Comparison of ENCODE assay signal across 8 cellular contexts in genomic region chr1:203126866-203127671, GRCh38. TPM values are rescaled to one million over a fixed set of nuclear protein-coding genes. Genes with fewer than 3 reads are reported as not detected.
DNase-seq lines count a peak whose midpoint lies in the region; ATAC-seq and TF ChIP-seq lines count a peak whose summit lies in the region.

No MANE protein-coding gene starts in this region.

- no peaks in the 10 kb centered on the region for H3K9me3 ChIP-seq in mammary epithelial cell (replicated peaks; ENCODE audit: insufficient read depth, low read length)
- no peaks in the 10 kb centered on the region for H3K9me3 ChIP-seq in muscle layer of duodenum (ENCODE audit: control insufficient read depth in 1 of 2, low read length in 2 of 2)

- no peak overlapping the region for H3K27ac Mint-ChIP-seq in GM23338

- H3K4me1 Mint-ChIP-seq in GM23338, result peaks cover 34% of the 10 kb centered on the region

- peak overlapping the region; percentile 98 for H3K4me2 ChIP-seq in GM23338
- H3K4me2 ChIP-seq in mammary epithelial cell (ENCODE audit: insufficient read depth, low read depth, low read length), result peak overlapping the region; percentile 97

- H3K9ac ChIP-seq in mammary epithelial cell (ENCODE audit: insufficient read depth, low read length), result no peak overlapping the region

- no peaks in the 10 kb centered on the region for H3K9me3 Mint-ChIP-seq in GM23338

- H3K36me3 Mint-ChIP-seq in GM23338 (ENCODE audit: low read depth), result no peaks in the 10 kb centered on the region

- TF ChIP-seq CTCF in GM23338 (conservative IDR thresholded peaks at IDR 0.05; ENCODE audit: low read depth in 2 of 2) (no peak), mammary epithelial cell (conservative IDR thresholded peaks at IDR 0.05 in 1 of 2, IDR thresholded peaks at IDR 0.05 in 1 of 2; ENCODE audit: extremely low read depth in 1 of 2, insufficient read depth in 1 of 2, low read depth in 1 of 2, low read length in 2 of 2) (no peak)

- dilution Hi-C loops in mammary epithelial cell (cut with HindIII; ENCODE audit: low sequenced_read_pairs), result no loop called here

- peak overlapping the region; percentile 72 for H3K4me3 Mint-ChIP-seq in GM23338

- ATAC-seq in GM23338 (peak; percentile 14), HG03442 (IDR thresholded peaks at IDR 0.05; ENCODE audit: unreplicated experiment) (no peak), GM21619 (IDR thresholded peaks at IDR 0.05; ENCODE audit: unreplicated experiment) (no peak), GM19328 (IDR thresholded peaks at IDR 0.05; ENCODE audit: unreplicated experiment) (no peak)

- H2AFZ ChIP-seq in GM23338, result peak overlapping the region; percentile 99
- peak overlapping the region; percentile 93 for H2AFZ ChIP-seq in mammary epithelial cell (ENCODE audit: low read depth, low read length)

- H3K9me2 ChIP-seq in GM23338 (ENCODE audit: insufficient read depth), result no peaks in the 10 kb centered on the region

- H3K27ac ChIP-seq in GM23338 (ENCODE audit: low read depth) (no peak overlapping the region), mammary epithelial cell (ENCODE audit: insufficient read depth, low read depth, low read length) (no peak overlapping the region), muscle layer of duodenum (ENCODE audit: low read length) (no peak overlapping the region)

- DNase-seq in A172 (ENCODE audit: low spot score) (peak; percentile 52), GM23338 (ENCODE audit: low spot score) (no peak), mammary epithelial cell (no peak), AG08396 (ENCODE audit: low spot score) (no peak)

- in situ Hi-C loops in mammary epithelial cell (cut with MboI; ENCODE audit: low sequenced_read_pairs in 2 of 2), result no loop called here

- CTCF ChIA-PET in mammary epithelial cell (lab: Charles Lee; ENCODE audit: low non-redundant PET), result interaction anchor here (0.6 to 1.3 kb wide), 3 partner anchors 87 to 140 kb away, joined by 3 to 10 read pairs (median 8); no protein-coding TSS in a partner anchor

- H3K4me1 ChIP-seq in GM23338 (ENCODE audit: insufficient read depth) (peaks cover 15% of the 10 kb centered on the region), mammary epithelial cell (ENCODE audit: insufficient read depth, low read length) (peaks cover 13% of the 10 kb centered on the region), muscle layer of duodenum (ENCODE audit: control insufficient read depth in 1 of 2, insufficient read depth in 2 of 2, low read length in 2 of 2) (peaks cover 4 to 39% of the 10 kb centered on the region in 2 donors)

- H3K27me3 Mint-ChIP-seq in GM23338 (ENCODE audit: insufficient read depth, low read depth, poor library complexity), result peaks cover 38% of the 10 kb centered on the region

- H3K79me2 ChIP-seq in GM23338 (replicated peaks; ENCODE audit: insufficient read depth), result no peaks in the 10 kb centered on the region
- no peaks in the 10 kb centered on the region for H3K79me2 ChIP-seq in mammary epithelial cell (ENCODE audit: insufficient read depth, low read length)

- BruUV-seq in mammary epithelial cell (replicated peaks; lab: Mats Ljungman, UMichigan), result no TSS peak

- H3F3A ChIP-seq in GM23338 (replicated peaks; ENCODE audit: low read depth), result 0 out of 2 replicates have a peak, but pooled peaks cover 3% of the 10 kb centered on the region

- intact Hi-C loops in mammary epithelial cell (cut with micrococcal nuclease), result loop anchor here (1.0 to 5.0 kb wide), 2 partner anchors 88 to 215 kb away; no protein-coding TSS in a partner anchor

- H3K4me3 ChIP-seq in GM23338, result peak overlapping the region; percentile 83
- H3K4me3 ChIP-seq in mammary epithelial cell (replicated peaks in 1 of 3; ENCODE audit: insufficient read depth in 1 of 3, low read depth in 2 of 3, low read length in 3 of 3), result peak overlapping the region in 2 of 3 experiments; percentile 41 to 58
- H3K4me3 ChIP-seq in muscle layer of duodenum (ENCODE audit: low read depth in 1 of 2, low read length in 2 of 2), result peak overlapping the region; percentile 59 to 62

- H3K27me3 ChIP-seq in GM23338 (ENCODE audit: insufficient read depth) (peaks cover 35% of the 10 kb centered on the region), mammary epithelial cell (ENCODE audit: insufficient read depth, low read length) (no peaks in the 10 kb centered on the region), muscle layer of duodenum (ENCODE audit: low read depth, low read length) (peaks cover 2% of the 10 kb centered on the region)

- H3K36me3 ChIP-seq in GM23338 (ENCODE audit: insufficient read depth) (no peaks in the 10 kb centered on the region), mammary epithelial cell (ENCODE audit: insufficient read depth, low read length) (no peaks in the 10 kb centered on the region), muscle layer of duodenum (ENCODE audit: control insufficient read depth in 1 of 2, insufficient read depth in 2 of 2, low read length in 2 of 2) (no peaks in the 10 kb centered on the region)

- no peaks in the 10 kb centered on the region for H4K20me1 ChIP-seq in GM23338 (replicated peaks; ENCODE audit: insufficient read depth)
- H4K20me1 ChIP-seq in mammary epithelial cell (ENCODE audit: insufficient read depth, low read length), result no peaks in the 10 kb centered on the region

- WGBS in mammary epithelial cell (ENCODE audit: low coverage, missing lambda C conversion rate), result 78% methylated on average over 8 of the region's 12 CpGs

RNA-seq across cellular contexts. Expression of gene ADORA1, which starts 0.5 kb away (rescaled TPM):
- total RNA-seq in A172 (2014; rRNA removed; shearing (Covaris generic)), result 21.1 and 30.6 TPM in 2 replicates
- total RNA-seq in GM23338 (2014; rRNA removed; shearing (Covaris generic)), result 1.8 and 3.8 TPM in 2 replicates
- polyA plus RNA-seq in GM23338 (2016; fragmentation: Nextera tagmentation; extraction: Ambion mirVana) (0.63 and 1.5 TPM in 2 replicates), mammary epithelial cell (0.74 TPM)
- 1 to 10 TPM in 1 of 2 donors, under 1 TPM in 1; 0.96 to 1.7 TPM for total RNA-seq in mammary epithelial cell
- polyA minus RNA-seq in mammary epithelial cell, result not detected

RNA-seq across cellular contexts. Expression of gene MYOG, which starts 41.3 kb away (rescaled TPM):
- not detected in 2 replicates for total RNA-seq in A172 (2014; rRNA removed; shearing (Covaris generic))
- total RNA-seq in GM23338 (2014; rRNA removed; shearing (Covaris generic)), result not detected in 2 replicates
- polyA plus RNA-seq in GM23338 (2016; fragmentation: Nextera tagmentation; extraction: Ambion mirVana) (not detected in 2 replicates), mammary epithelial cell (not detected)
- total RNA-seq in mammary epithelial cell, result not detected
- not detected for polyA minus RNA-seq in mammary epithelial cell

RNA-seq across cellular contexts. Expression of gene MYBPH, which starts 48.6 kb away (rescaled TPM):
- 0.36 and 0.38 TPM in 2 replicates for total RNA-seq in A172 (2014; rRNA removed; shearing (Covaris generic))
- total RNA-seq in GM23338 (2014; rRNA removed; shearing (Covaris generic)), result not detected in 2 replicates
- polyA plus RNA-seq in GM23338 (2016; fragmentation: Nextera tagmentation; extraction: Ambion mirVana), result not detected in 2 replicates
- not detected for total RNA-seq in mammary epithelial cell
- not detected for polyA plus RNA-seq in mammary epithelial cell
- polyA minus RNA-seq in mammary epithelial cell, result not detected

RNA-seq across cellular contexts. Expression of gene CHI3L1, which starts 59.4 kb away (rescaled TPM):
- 0.24 and 3.3 TPM in 2 replicates for total RNA-seq in A172 (2014; rRNA removed; shearing (Covaris generic))
- total RNA-seq in GM23338 (2014; rRNA removed; shearing (Covaris generic)), result 0.76 TPM in 1 of 2 replicates, not detected in the other
- polyA plus RNA-seq in GM23338 (2016; fragmentation: Nextera tagmentation; extraction: Ambion mirVana) (not detected in 2 replicates), mammary epithelial cell (0.33 TPM)
- 10 to 100 TPM in 1 of 2 donors, not detected in 1; 37.0 TPM for total RNA-seq in mammary epithelial cell
- polyA minus RNA-seq in mammary epithelial cell, result not detected
